In genomic region chr5:72474117-72474915, GRCh38 we compare ENCODE assay signal across 19 cellular contexts. TPM values are rescaled to one million over a fixed set of nuclear protein-coding genes. Genes with fewer than 3 reads are reported as not detected.
DNase-seq lines count a peak whose midpoint lies in the region; ATAC-seq, FAIRE-seq and TF ChIP-seq lines count a peak whose summit lies in the region.
"Had no signal": no experiment of that assay in that cellular context is flagged by ENCODE, and none has a peak within 500 bp of the region (broad histone marks: within the 10 kb centered on the region; RNA-seq: fewer than 3 reads in every experiment).

No MANE protein-coding gene starts in this region.

- FAIRE-seq in GM12892 (lab: Jason Lieb, UNC): peak; percentile 71

- H3K9me3 ChIP-seq in osteoblast (ENCODE audit: low read depth, low read length) (no peaks in the 10 kb centered on the region), left lung (no peaks in the 10 kb centered on the region), lower lobe of right lung (no peaks in the 10 kb centered on the region)
- H3K9me3 ChIP-seq: SJSA1 had no signal

- no peak for TF ChIP-seq CTCF in osteoblast (IDR thresholded peaks at IDR 0.05; ENCODE audit: extremely low read depth, low read depth, low read length)
- no peak for TF ChIP-seq CTCF in left lung (IDR thresholded peaks at IDR 0.05)
- TF ChIP-seq CTCF in lower lobe of right lung (IDR thresholded peaks at IDR 0.05): no peak

- intact Hi-C loops in dendritic cell treated with granulocyte-macrophage colony-stimulating factor and Interleukin-4, amounts not matched to agents 40 ng/mL and 50 ng/mL, for 4 days (cut with micrococcal nuclease): no loop called here
- intact Hi-C loops in left lung (cut with DNase I): no loop called here
- intact Hi-C loops in lower lobe of right lung (cut with DNase I): no loop called here

- peaks cover 83% of the 10 kb centered on the region for H3K4me1 Mint-ChIP-seq in dendritic cell treated with granulocyte-macrophage colony-stimulating factor and Interleukin-4, amounts not matched to agents 40 ng/mL and 50 ng/mL, for 4 days (ENCODE audit: low read depth)

- peaks cover 78% of the 10 kb centered on the region for H3K36me3 Mint-ChIP-seq in dendritic cell treated with granulocyte-macrophage colony-stimulating factor and Interleukin-4, amounts not matched to agents 40 ng/mL and 50 ng/mL, for 4 days (ENCODE audit: low read depth)

- H2AFZ ChIP-seq in osteoblast (ENCODE audit: low read length): peak overlapping the region; percentile 27

- H3K27me3 ChIP-seq in osteoblast (ENCODE audit: insufficient read depth, low read length): no peaks in the 10 kb centered on the region
- H3K27me3 ChIP-seq in left lung: no peaks in the 10 kb centered on the region
- H3K27me3 ChIP-seq in lower lobe of right lung (ENCODE audit: low read depth): no peaks in the 10 kb centered on the region
- H3K27me3 ChIP-seq: SJSA1 had no signal

- TF ChIP-seq POLR2A in GM12892 (IDR thresholded peaks at IDR 0.05; ENCODE audit: low read depth, low read length): no peak

- DNase-seq in GM12892 (ENCODE audit: insufficient read length) (no peak), osteoblast (ENCODE audit: insufficient read length, low spot score, missing footprints) (no peak), left lung (no peak), DMS 273 treated with DMSO at 0.1 percent for 48 hours (lab: John Stamatoyannopoulos, UW) (no peak), lower lobe of right lung (no peak), iPS-NIHi11 (ENCODE audit: low spot score) (no peak)
- DNase-seq: AML-193; Calu3; CD4-positive, alpha-beta T cell; DMS79 treated with DMSO at 0.1 percent for 48 hours; NCI-H2227 treated with DMSO at 0.1 percent for 48 hours; NCI-H526 treated with DMSO at 0.1 percent for 48 hours had no signal

- peaks cover 15% of the 10 kb centered on the region for H3K9me3 Mint-ChIP-seq in dendritic cell treated with granulocyte-macrophage colony-stimulating factor and Interleukin-4, amounts not matched to agents 40 ng/mL and 50 ng/mL, for 4 days
- H3K9me3 Mint-ChIP-seq: CD4-positive, alpha-beta T cell had no signal

- peak overlapping the region; percentile 92 for H3K27ac Mint-ChIP-seq in dendritic cell treated with granulocyte-macrophage colony-stimulating factor and Interleukin-4, amounts not matched to agents 40 ng/mL and 50 ng/mL, for 4 days
- H3K27ac Mint-ChIP-seq: CD4-positive, alpha-beta T cell had no signal

- no peaks in the 10 kb centered on the region for H3K36me3 ChIP-seq in osteoblast (ENCODE audit: insufficient read depth, low read length)
- H3K36me3 ChIP-seq in left lung: no peaks in the 10 kb centered on the region
- H3K36me3 ChIP-seq in lower lobe of right lung: no peaks in the 10 kb centered on the region
- H3K36me3 ChIP-seq: SJSA1 had no signal

- H3K4me1 ChIP-seq in osteoblast (ENCODE audit: insufficient read depth, low read length) (peaks cover 46% of the 10 kb centered on the region), left lung (peaks cover 8 to 38% of the 10 kb centered on the region in 2 donors), lower lobe of right lung (peaks cover 26% of the 10 kb centered on the region)

- H3K79me2 ChIP-seq in osteoblast (ENCODE audit: insufficient read depth, low read length): no peaks in the 10 kb centered on the region

- H3K4me3 ChIP-seq in osteoblast (ENCODE audit: insufficient read depth, low read length) (no peak overlapping the region), left lung (no peak overlapping the region), lower lobe of right lung (no peak overlapping the region)
- H3K4me3 ChIP-seq: SJSA1 had no signal

- no peaks in the 10 kb centered on the region for H4K20me1 ChIP-seq in osteoblast (ENCODE audit: insufficient read depth, low read length)

- no peak overlapping the region for H3K4me3 Mint-ChIP-seq in dendritic cell treated with granulocyte-macrophage colony-stimulating factor and Interleukin-4, amounts not matched to agents 40 ng/mL and 50 ng/mL, for 4 days
- H3K4me3 Mint-ChIP-seq: CD4-positive, alpha-beta T cell had no signal

- H3K27ac ChIP-seq in osteoblast (ENCODE audit: low read depth, low read length) (no peak overlapping the region), left lung (no peak overlapping the region), lower lobe of right lung (no peak overlapping the region)
- H3K27ac ChIP-seq: RWPE1, SJSA1 had no signal

- ATAC-seq in HG02870 (IDR thresholded peaks at IDR 0.05; ENCODE audit: unreplicated experiment) (peak; percentile 59), left lung (no peak), lower lobe of right lung (no peak)
- ATAC-seq: HCT116 had no signal

- H3K4me2 ChIP-seq in osteoblast (ENCODE audit: insufficient read depth, low read length): no peak overlapping the region

- H3K27me3 Mint-ChIP-seq in dendritic cell treated with granulocyte-macrophage colony-stimulating factor and Interleukin-4, amounts not matched to agents 40 ng/mL and 50 ng/mL, for 4 days: no peaks in the 10 kb centered on the region

RNA-seq across cellular contexts. Expression of gene ZNF366, which starts 32.9 kb away (rescaled TPM):
- polyA plus RNA-seq in GM12892 (2012; ENCODE audit: missing spikeins): not detected
- not detected in 2 replicates for total RNA-seq in osteoblast
- total RNA-seq in left lung: 1 to 10 TPM; 3.2 to 5.6 TPM
- 13.6 TPM for total RNA-seq in lower lobe of right lung
- total RNA-seq: A673, Calu3, HT1080, SJSA1 had no signal
